10 cellular contexts compared by ENCODE assay signal in the genomic region with DNA sequence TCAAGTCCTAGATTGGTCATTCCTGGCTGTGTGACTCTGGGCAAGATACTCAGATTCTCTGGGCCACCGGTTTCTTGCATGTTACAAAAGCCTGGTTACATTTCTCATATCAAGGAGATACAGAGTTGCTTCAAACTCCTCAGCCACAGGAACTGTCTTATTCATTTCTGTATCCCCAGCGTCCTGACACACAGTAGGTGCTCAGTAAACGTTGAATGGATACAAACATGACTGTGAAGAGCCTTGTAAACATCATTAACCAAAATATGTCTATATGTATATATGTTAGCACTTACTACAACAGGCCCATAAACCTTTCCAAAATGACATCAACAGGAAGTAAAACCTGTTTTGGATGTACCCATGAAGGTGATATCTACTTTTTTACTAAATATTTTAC. TPM values are rescaled to one million over a fixed set of nuclear protein-coding genes. Genes with fewer than 3 reads are reported as not detected.
DNase-seq lines count a peak whose midpoint lies in the region; ATAC-seq and TF ChIP-seq lines count a peak whose summit lies in the region.
"Had no signal": no experiment of that assay in that cellular context is flagged by ENCODE, and none has a peak within 500 bp of the region (broad histone marks: within the 10 kb centered on the region; RNA-seq: fewer than 3 reads in every experiment).

No MANE protein-coding gene starts in this region.

- H3K4me1 ChIP-seq in hepatocyte (ENCODE audit: insufficient read depth) (peaks cover 20% of the 10 kb centered on the region), stomach smooth muscle (ENCODE audit: control insufficient read depth, insufficient read depth, low read length) (peaks cover 36% of the 10 kb centered on the region)

- no peak for TF ChIP-seq CTCF in hepatocyte (IDR thresholded peaks at IDR 0.05; ENCODE audit: poor library complexity)

- H4K20me1 ChIP-seq in hepatocyte (ENCODE audit: insufficient read depth, poor library complexity, severe bottlenecking): peaks cover 27% of the 10 kb centered on the region

- H3K36me3 Mint-ChIP-seq in activated T-cell treated with anti-CD3 and anti-CD28 coated beads, Interleukin-2, amount 50 U/mL, for 24 hours (ENCODE audit: low read depth): peaks cover 28% of the 10 kb centered on the region
- peaks cover 18% of the 10 kb centered on the region for H3K36me3 Mint-ChIP-seq in activated T-helper 17 cell treated with anti-CD3 and anti-CD28 coated beads, Interleukin-2, amount 50 U/mL, for 72 hours (ENCODE audit: low read depth)

- DNase-seq in activated T-cell treated with anti-CD3 and anti-CD28 coated beads, Interleukin-2, amount 50 U/mL, for 24 hours: no peak
- DNase-seq in activated T-cell treated with anti-CD3 and anti-CD28 coated beads, Interleukin-2, amount 50 U/mL, for 48 hours: no peak
- DNase-seq in hepatocyte (ENCODE audit: low spot score): no peak
- no peak for DNase-seq in ureter (ENCODE audit: low spot score)
- DNase-seq in UCSD-AML1 (lab: John Stamatoyannopoulos, UW; ENCODE audit: unreplicated experiment): no peak
- DNase-seq: NCI-H345, T1000 had no signal

- H3K27ac ChIP-seq in hepatocyte (peak overlapping the region; percentile 38), stomach smooth muscle (ENCODE audit: low read length) (no peak overlapping the region)

- no peaks in the 10 kb centered on the region for H3K27me3 ChIP-seq in hepatocyte
- H3K27me3 ChIP-seq in stomach smooth muscle (ENCODE audit: control insufficient read depth in 1 of 2, insufficient read depth in 2 of 2, low read length in 2 of 2): no peaks in the 10 kb centered on the region

- no peaks in the 10 kb centered on the region for H3K9me3 Mint-ChIP-seq in activated T-cell treated with anti-CD3 and anti-CD28 coated beads, Interleukin-2, amount 50 U/mL, for 24 hours
- no peaks in the 10 kb centered on the region for H3K9me3 Mint-ChIP-seq in activated T-helper 17 cell treated with anti-CD3 and anti-CD28 coated beads, Interleukin-2, amount 50 U/mL, for 72 hours

- H3K9ac ChIP-seq in stomach smooth muscle (ENCODE audit: low read length in 2 of 2): peak overlapping the region; percentile 87 to 91

- H3K9me2 ChIP-seq in hepatocyte (replicated peaks; ENCODE audit: insufficient read depth): no peaks in the 10 kb centered on the region

- H3K9me3 ChIP-seq in hepatocyte (ENCODE audit: low read depth) (no peaks in the 10 kb centered on the region), stomach smooth muscle (ENCODE audit: control insufficient read depth in 2 of 2, low read length in 2 of 2) (no peaks in the 10 kb centered on the region)

- H3K36me3 ChIP-seq in hepatocyte (replicated peaks; ENCODE audit: insufficient read depth, low read depth) (no peaks in the 10 kb centered on the region), stomach smooth muscle (ENCODE audit: control insufficient read depth in 2 of 2, insufficient read depth in 2 of 2, low read length in 2 of 2) (peaks cover 5 to 8% of the 10 kb centered on the region in 2 donors)

- peak overlapping the region; percentile 64 for H3K27ac Mint-ChIP-seq in activated T-cell treated with anti-CD3 and anti-CD28 coated beads, Interleukin-2, amount 50 U/mL, for 24 hours
- H3K27ac Mint-ChIP-seq in activated T-helper 17 cell treated with anti-CD3 and anti-CD28 coated beads, Interleukin-2, amount 50 U/mL, for 72 hours: peak overlapping the region; percentile 68

- no peak for ATAC-seq in activated T-helper 17 cell treated with anti-CD3 and anti-CD28 coated beads, Interleukin-2, amount 50 U/mL, for 72 hours (replicated peaks)
- ATAC-seq in GM19023 (IDR thresholded peaks at IDR 0.05; ENCODE audit: unreplicated experiment): no peak

- H3K4me3 ChIP-seq in hepatocyte: peak overlapping the region; percentile 98
- H3K4me3 ChIP-seq in stomach smooth muscle (ENCODE audit: low read length in 2 of 2): peak overlapping the region; percentile 87 to 89

- H3K4me1 Mint-ChIP-seq in activated T-cell treated with anti-CD3 and anti-CD28 coated beads, Interleukin-2, amount 50 U/mL, for 24 hours (ENCODE audit: low read depth): peaks cover 52% of the 10 kb centered on the region
- H3K4me1 Mint-ChIP-seq in activated T-helper 17 cell treated with anti-CD3 and anti-CD28 coated beads, Interleukin-2, amount 50 U/mL, for 72 hours: peaks cover 26% of the 10 kb centered on the region

- peak overlapping the region; percentile 83 for H3K4me3 Mint-ChIP-seq in activated T-cell treated with anti-CD3 and anti-CD28 coated beads, Interleukin-2, amount 50 U/mL, for 24 hours
- peak overlapping the region; percentile 86 for H3K4me3 Mint-ChIP-seq in activated T-helper 17 cell treated with anti-CD3 and anti-CD28 coated beads, Interleukin-2, amount 50 U/mL, for 72 hours

- peak overlapping the region; percentile 96 for H3K4me2 ChIP-seq in hepatocyte

- no peak overlapping the region for H2AFZ ChIP-seq in hepatocyte

- H3K79me2 ChIP-seq in hepatocyte: peaks cover 54% of the 10 kb centered on the region

- no peaks in the 10 kb centered on the region for H3K27me3 Mint-ChIP-seq in activated T-cell treated with anti-CD3 and anti-CD28 coated beads, Interleukin-2, amount 50 U/mL, for 24 hours
- H3K27me3 Mint-ChIP-seq in activated T-helper 17 cell treated with anti-CD3 and anti-CD28 coated beads, Interleukin-2, amount 50 U/mL, for 72 hours: no peaks in the 10 kb centered on the region

- WGBS in hepatocyte (ENCODE audit: low lambda C conversion rate, missing lambda C conversion rate): 81% methylated on average over 3 of the region's 3 CpGs

RNA-seq across cellular contexts. Expression of a gene that starts 1.6 kb away (rescaled TPM):
- 10 to 100 TPM; 22.9 to 56.9 TPM for total RNA-seq in activated T-helper 17 cell treated with anti-CD3 and anti-CD28 coated beads, Interleukin-2, amount 50 U/mL, for 72 hours
- total RNA-seq in hepatocyte (131 and 139 TPM in 2 replicates), ureter (66.1 TPM)
- polyA plus RNA-seq in hepatocyte: 284 and 289 TPM in 2 replicates

RNA-seq across cellular contexts. Expression of a gene that starts 26.2 kb away (rescaled TPM):
- total RNA-seq in activated T-helper 17 cell treated with anti-CD3 and anti-CD28 coated beads, Interleukin-2, amount 50 U/mL, for 72 hours: 100 to 1,000 TPM; 114 to 120 TPM
- total RNA-seq in hepatocyte: 109 and 161 TPM in 2 replicates
- 222 and 224 TPM in 2 replicates for polyA plus RNA-seq in hepatocyte
- 145 TPM for total RNA-seq in ureter

RNA-seq across cellular contexts. Expression of a gene that starts 26.3 kb away (rescaled TPM):
- total RNA-seq in activated T-helper 17 cell treated with anti-CD3 and anti-CD28 coated beads, Interleukin-2, amount 50 U/mL, for 72 hours: 10 to 100 TPM; 37.6 to 99.0 TPM
- 22.9 and 25.6 TPM in 2 replicates for total RNA-seq in hepatocyte
- 64.0 and 82.3 TPM in 2 replicates for polyA plus RNA-seq in hepatocyte
- 26.6 TPM for total RNA-seq in ureter

RNA-seq across cellular contexts. Expression of a gene that starts 33.5 kb away (rescaled TPM):
- 10 to 100 TPM; 41.1 to 41.3 TPM for total RNA-seq in activated T-helper 17 cell treated with anti-CD3 and anti-CD28 coated beads, Interleukin-2, amount 50 U/mL, for 72 hours
- total RNA-seq in hepatocyte (63.1 and 66.4 TPM in 2 replicates), ureter (50.1 TPM)
- 43.0 and 47.3 TPM in 2 replicates for polyA plus RNA-seq in hepatocyte

RNA-seq across cellular contexts. Expression of a gene that starts 49.4 kb away (rescaled TPM):
- total RNA-seq in activated T-helper 17 cell treated with anti-CD3 and anti-CD28 coated beads, Interleukin-2, amount 50 U/mL, for 72 hours: 10 to 100 TPM in 1 of 2 donors, 1 to 10 TPM in 1; 8.7 to 17.3 TPM
- total RNA-seq in hepatocyte (6.7 and 8.9 TPM in 2 replicates), ureter (9.3 TPM)
- 2.5 and 4.4 TPM in 2 replicates for polyA plus RNA-seq in hepatocyte
